In genomic region chr2:15730545-15731212, GRCh38 we compare ENCODE assay signal across 1 cellular context.
TF ChIP-seq lines count a peak whose summit lies in the region.

No MANE protein-coding gene starts in this region.

TF ChIP-seq in GM23338, 12 proteins besides CTCF, POLR2A, EP300 and RAD21 (continued from another document):
- TF ChIP-seq ZNF462 (CRISPR knock-in tag; IDR thresholded peaks at IDR 0.05) (no peak), POLR2AphosphoS5 (IDR thresholded peaks at IDR 0.05; ENCODE audit: low read depth) (no peak)
TF ChIP-seq in GM23338: peak in this region for 0.
